ENCODE assay signal across 8 cellular contexts in the genomic region with DNA sequence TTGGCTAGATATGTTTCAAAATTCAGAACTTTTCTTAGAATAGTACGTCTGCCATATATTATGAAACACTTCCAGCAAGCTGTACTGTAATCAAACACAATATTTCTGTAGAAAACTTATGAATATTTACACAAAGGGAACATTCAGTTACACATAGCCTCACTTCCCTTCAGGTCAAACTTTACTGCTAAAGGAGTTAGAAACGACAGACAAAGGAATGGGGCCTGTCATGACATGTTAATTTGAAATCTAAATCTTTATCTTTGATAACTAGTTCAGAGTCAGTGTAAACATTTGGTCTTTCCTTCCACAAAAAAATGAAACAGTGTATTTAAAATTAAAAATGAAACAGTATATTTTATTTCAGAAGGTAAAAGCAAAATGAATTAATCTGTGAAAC. TPM values are rescaled to one million over a fixed set of nuclear protein-coding genes. Genes with fewer than 3 reads are reported as not detected.
DNase-seq lines count a peak whose midpoint lies in the region; FAIRE-seq and TF ChIP-seq lines count a peak whose summit lies in the region.

No MANE protein-coding gene starts in this region.

- H3K4me3 ChIP-seq in BLaER1: peak overlapping the region; percentile 76
- H3K4me3 ChIP-seq in MG63: peak overlapping the region; percentile 51

- H3K27me3 Mint-ChIP-seq in nephron (ENCODE audit: low read depth): no peaks in the 10 kb centered on the region

- no peak for TF ChIP-seq POLR2A in H54 (IDR thresholded peaks at IDR 0.05; ENCODE audit: low read depth, low read length)

- H3K4me1 ChIP-seq in BLaER1: peaks cover 20% of the 10 kb centered on the region

- H3K36me3 Mint-ChIP-seq in nephron (ENCODE audit: low read depth): peaks cover 38% of the 10 kb centered on the region

- peak overlapping the region; percentile 95 to 97 (median 96) for H3K4me3 Mint-ChIP-seq in nephron

- FAIRE-seq in H54 (lab: Jason Lieb, UNC): no peak

- H3K27ac Mint-ChIP-seq in nephron: peak overlapping the region; percentile 95 to 98 (median 97)

- DNase-seq in MG63 (no peak), COLO668 (lab: John Stamatoyannopoulos, UW; ENCODE audit: unreplicated experiment) (no peak), H54 (ENCODE audit: insufficient read length, low spot score) (no peak), GM13977 (ENCODE audit: low spot score) (no peak)
- no peak for DNase-seq in activated effector memory CD4-positive, alpha-beta T cell treated with Interleukin-2 at 50 U/mL for 16 hours

- peaks cover 30% of the 10 kb centered on the region for H3K4me1 Mint-ChIP-seq in nephron

- H3K36me3 ChIP-seq in BLaER1 (peaks cover 23% of the 10 kb centered on the region), MG63 (peaks cover 6% of the 10 kb centered on the region; the same call in 1 of the 2 replicates)

- in situ Hi-C loops in GM13977 (cut with MboI; ENCODE audit: low pct_unique_long_range_greater_than_20kb, low sequenced_read_pairs, unreplicated experiment): no loop called here

- peak overlapping the region; percentile 86 for H3K4me2 ChIP-seq in BLaER1

- H4K20me1 ChIP-seq in BLaER1: no peaks in the 10 kb centered on the region

- H3K27ac ChIP-seq in BLaER1 (peak overlapping the region; percentile 68), cingulate gyrus (ENCODE audit: low read depth, low read length) (peak overlapping the region; percentile 93)

- peak overlapping the region; percentile 77 for H3K9ac ChIP-seq in BLaER1

- no peaks in the 10 kb centered on the region for H3K9me3 Mint-ChIP-seq in nephron

- H3K9me3 ChIP-seq in BLaER1: no peaks in the 10 kb centered on the region
- no peaks in the 10 kb centered on the region for H3K9me3 ChIP-seq in MG63

- H3K27me3 ChIP-seq in BLaER1 (peaks cover 10% of the 10 kb centered on the region; the same call in 1 of the 2 replicates), MG63 (no peaks in the 10 kb centered on the region)

- TF ChIP-seq CTCF in nephron (IDR thresholded peaks at IDR 0.05; ENCODE audit: unreplicated experiment in 3 of 3) (no peak), GM13977 (IDR thresholded peaks at IDR 0.05; ENCODE audit: extremely low read depth, insufficient read depth, missing control alignments) (no peak)

RNA-seq across cellular contexts. Expression of gene CROT, which starts 1.0 kb away (rescaled TPM):
- total RNA-seq in MG63 (2014; rRNA removed; shearing (Covaris generic); ENCODE audit: low replicate concordance): 3.3 and 4.5 TPM in 2 replicates
